19 cellular contexts compared by ENCODE assay signal in the genomic region with DNA sequence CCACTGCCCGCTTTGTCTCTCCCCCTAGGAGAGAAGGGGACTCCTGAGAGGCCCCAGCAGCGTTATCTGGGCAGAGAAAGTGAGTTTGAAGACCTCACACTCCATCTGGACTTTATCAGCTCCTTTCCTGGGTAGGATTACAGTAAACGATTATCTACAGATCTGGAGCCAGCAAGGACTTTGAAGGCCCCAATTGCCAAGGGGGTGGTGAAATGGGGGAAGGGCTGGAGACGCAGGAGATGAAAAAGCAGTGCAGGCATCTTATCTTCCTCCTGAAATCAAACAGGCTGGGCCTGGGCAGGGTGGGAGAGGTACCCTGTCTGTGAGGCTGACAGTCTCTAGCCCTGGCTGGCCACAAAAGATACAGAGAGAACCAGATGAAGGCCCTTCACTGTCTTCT.
"Had no signal": no experiment of that assay in that cellular context is flagged by ENCODE, and none has a peak within 500 bp of the region (broad histone marks: within the 10 kb centered on the region; RNA-seq: fewer than 3 reads in every experiment).

No MANE protein-coding gene starts in this region.

- H3K4me3 Mint-ChIP-seq: activated naive CD8-positive, alpha-beta T cell treated with anti-CD3 and anti-CD28 coated beads for 36 hours; activated T-helper 1 cell treated with anti-CD3 and anti-CD28 coated beads, Interleukin-12 subunit alpha, Interleukin-12 subunit beta, Interleukin-2, Interleukin-4 antibody, amounts not matched to agents 30 ng/mL and 10 ng/mL and 1 ng/mL, durations not matched to agents 14 hours and 24 hours and 36 hours; naive thymus-derived CD4-positive, alpha-beta T cell; T-cell had no signal

- H3K36me3 ChIP-seq: heart right ventricle, prostate gland, upper lobe of left lung had no signal

- H3K4me1 ChIP-seq: heart right ventricle, prostate gland, upper lobe of left lung had no signal

- H3K4me1 Mint-ChIP-seq: activated naive CD8-positive, alpha-beta T cell treated with anti-CD3 and anti-CD28 coated beads for 36 hours; T-cell had no signal

- H3K27ac Mint-ChIP-seq: activated naive CD8-positive, alpha-beta T cell treated with anti-CD3 and anti-CD28 coated beads for 36 hours; activated T-helper 1 cell treated with anti-CD3 and anti-CD28 coated beads, Interleukin-12 subunit alpha, Interleukin-12 subunit beta, Interleukin-2, Interleukin-4 antibody, amounts not matched to agents 30 ng/mL and 10 ng/mL and 1 ng/mL, durations not matched to agents 14 hours and 24 hours and 36 hours; T-cell had no signal

- H3K4me3 ChIP-seq: heart right ventricle, mucosa of descending colon, prostate gland, skin epidermis, upper lobe of left lung had no signal

- H3K9me3 Mint-ChIP-seq: activated T-helper 1 cell treated with anti-CD3 and anti-CD28 coated beads, Interleukin-12 subunit alpha, Interleukin-12 subunit beta, Interleukin-2, Interleukin-4 antibody, amounts not matched to agents 30 ng/mL and 10 ng/mL and 1 ng/mL, durations not matched to agents 14 hours and 24 hours and 36 hours; T-cell had no signal

- H3K27ac ChIP-seq: heart right ventricle, prostate gland, skin epidermis, upper lobe of left lung had no signal

- H3K9me3 ChIP-seq: mucosa of descending colon, prostate gland, upper lobe of left lung had no signal

- ATAC-seq: activated CD4-positive, CD25-positive, alpha-beta regulatory T cell treated with anti-CD3 and anti-CD28 coated beads, Interleukin-2, amount 50 U/mL, for 24 hours; heart right ventricle; mucosa of descending colon; naive thymus-derived CD4-positive, alpha-beta T cell; right cardiac atrium; stimulated activated naive CD8-positive, alpha-beta T cell treated with anti-CD3 and anti-CD28 coated beads, Interleukin-15, Interleukin-2, amounts not matched to agents 100 U/mL and 50 U/mL, for 24 hours; T-cell had no signal

- H3K36me3 Mint-ChIP-seq: activated naive CD8-positive, alpha-beta T cell treated with anti-CD3 and anti-CD28 coated beads for 36 hours; brain; naive thymus-derived CD4-positive, alpha-beta T cell; T-cell had no signal

- DNase-seq: activated naive CD8-positive, alpha-beta T cell treated with anti-CD3 and anti-CD28 coated beads for 36 hours; cortex of kidney; effector memory CD4-positive, alpha-beta T cell; heart right ventricle; mucosa of descending colon; naive thymus-derived CD4-positive, alpha-beta T cell; nucleus accumbens; right cardiac atrium; stimulated activated CD4-positive, alpha-beta T cell treated with anti-CD3 and anti-CD28 coated beads, Interleukin-4, amount 100 ng/mL, for 4 hours; stimulated activated CD8-positive, alpha-beta memory T cell treated with anti-CD3 and anti-CD28 coated beads, Interleukin-4, amount 100 ng/mL, for 48 hours; stimulated activated naive CD8-positive, alpha-beta T cell treated with anti-CD3 and anti-CD28 coated beads, Interleukin-15, Interleukin-2, amounts not matched to agents 100 U/mL and 50 U/mL, for 24 hours; T-cell; T-helper 9 cell; upper lobe of left lung had no signal

- H3K27me3 ChIP-seq: upper lobe of left lung had no signal
